Comparison of ENCODE assay signal across 8 cellular contexts in the genomic region with DNA sequence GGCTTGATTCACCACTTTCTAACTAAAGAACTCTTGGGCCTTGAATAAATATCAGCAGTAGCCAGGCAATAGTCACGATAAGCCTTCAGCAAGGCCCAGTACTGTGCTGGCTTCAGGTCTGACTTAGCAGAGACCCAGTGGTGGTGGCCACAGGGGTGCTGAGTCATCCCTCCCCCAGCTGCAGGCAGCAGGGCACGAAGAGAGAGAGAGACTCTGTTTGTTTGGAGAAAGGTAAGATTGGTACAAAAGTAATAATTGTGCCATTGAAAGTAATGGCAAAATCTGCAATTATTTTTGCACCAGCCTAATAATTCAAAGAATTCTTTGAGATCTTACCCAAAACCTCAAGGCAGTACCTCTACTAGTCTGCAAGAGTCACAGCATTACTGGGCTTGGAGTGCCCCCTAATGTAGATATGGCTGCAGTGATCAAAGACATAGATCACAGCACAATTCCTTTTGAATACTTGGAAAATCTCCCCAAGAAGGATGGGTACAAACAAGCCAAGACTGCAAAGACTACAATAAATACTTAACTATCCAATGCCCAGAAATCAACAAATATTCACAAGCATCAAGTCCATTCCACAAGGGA.
DNase-seq lines count a peak whose midpoint lies in the region; ATAC-seq and TF ChIP-seq lines count a peak whose summit lies in the region.

No MANE protein-coding gene starts in this region.

- H3K4me3 ChIP-seq in liver (ENCODE audit: low read depth in 1 of 3, low read length in 3 of 3): no peak overlapping the region

- peaks cover 0 to 2% (median 0%) of the 10 kb centered on the region in 4 donors for H3K9me3 ChIP-seq in liver (ENCODE audit: control insufficient read depth in 4 of 4, low read length in 3 of 4)

- TF ChIP-seq RAD21 in liver (IDR thresholded peaks at IDR 0.05): peak; percentile 47 to 59

- H3K27ac ChIP-seq in VCaP (no peak overlapping the region), liver (ENCODE audit: low read depth in 1 of 2, low read length in 2 of 2) (no peak overlapping the region)

- 63% methylated on average over 2 of the region's 2 CpGs for WGBS in liver

- ATAC-seq in GM19438 (IDR thresholded peaks at IDR 0.05; ENCODE audit: low read depth, unreplicated experiment): peak; percentile 40
- ATAC-seq in HG03442 (IDR thresholded peaks at IDR 0.05; ENCODE audit: unreplicated experiment): peak; percentile 57
- no peak for ATAC-seq in GM21360 (IDR thresholded peaks at IDR 0.05; ENCODE audit: unreplicated experiment)

- H3K9ac ChIP-seq in liver (ENCODE audit: low read depth in 1 of 2, low read length in 2 of 2): no peak overlapping the region

- no peaks in the 10 kb centered on the region for H3K36me3 ChIP-seq in liver (ENCODE audit: control insufficient read depth in 4 of 4, insufficient read depth in 3 of 4, low read depth in 1 of 4, low read length in 3 of 4)

- DNase-seq in G401 (ENCODE audit: low spot score) (peak; percentile 20), GM19240 (ENCODE audit: insufficient read length, low spot score) (no peak), GM19238 (ENCODE audit: insufficient read length, low spot score) (no peak)

- H3K4me1 ChIP-seq in liver (ENCODE audit: control insufficient read depth in 4 of 4, insufficient read depth in 4 of 4, low read length in 3 of 4): peaks cover 0 to 1% (median 0%) of the 10 kb centered on the region in 4 donors

- no peaks in the 10 kb centered on the region for H3K27me3 ChIP-seq in liver (ENCODE audit: control insufficient read depth in 4 of 4, insufficient read depth in 4 of 4, low read length in 3 of 4)

- in situ Hi-C loops in G401 (cut with HindIII; ENCODE audit: low sequenced_read_pairs): no loop called here

- peak; percentile 68 for TF ChIP-seq CTCF in VCaP (conservative IDR thresholded peaks at IDR 0.05)
- TF ChIP-seq CTCF in liver (IDR thresholded peaks at IDR 0.05; ENCODE audit: low read depth, low read length, missing input control): no peak

TF ChIP-seq in liver, 16 proteins besides CTCF, POLR2A, EP300 and RAD21:
- TF ChIP-seq SP1 (IDR thresholded peaks at IDR 0.05) (no peak), HNF4A (conservative IDR thresholded peaks at IDR 0.05) (no peak), JUND (IDR thresholded peaks at IDR 0.05) (no peak), FOXA1 (IDR thresholded peaks at IDR 0.05) (no peak), EGR1 (IDR thresholded peaks at IDR 0.05; ENCODE audit: low read depth in 2 of 2) (no peak), HNF4G (IDR thresholded peaks at IDR 0.05) (no peak), FOXA2 (IDR thresholded peaks at IDR 0.05) (no peak), TAF1 (conservative IDR thresholded peaks at IDR 0.05) (no peak), RXRA (IDR thresholded peaks at IDR 0.05) (no peak), GABPA (IDR thresholded peaks at IDR 0.05 in 1 of 2, conservative IDR thresholded peaks at IDR 0.05 in 1 of 2) (no peak), NR2F2 (IDR thresholded peaks at IDR 0.05) (no peak), YY1 (IDR thresholded peaks at IDR 0.05) (no peak)
- TF ChIP-seq, protein P1, sequence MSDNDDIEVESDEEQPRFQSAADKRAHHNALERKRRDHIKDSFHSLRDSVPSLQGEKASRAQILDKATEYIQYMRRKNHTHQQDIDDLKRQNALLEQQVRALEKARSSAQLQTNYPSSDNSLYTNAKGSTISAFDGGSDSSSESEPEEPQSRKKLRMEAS (IDR thresholded peaks at IDR 0.05): no peak
- TF ChIP-seq, protein P2, sequence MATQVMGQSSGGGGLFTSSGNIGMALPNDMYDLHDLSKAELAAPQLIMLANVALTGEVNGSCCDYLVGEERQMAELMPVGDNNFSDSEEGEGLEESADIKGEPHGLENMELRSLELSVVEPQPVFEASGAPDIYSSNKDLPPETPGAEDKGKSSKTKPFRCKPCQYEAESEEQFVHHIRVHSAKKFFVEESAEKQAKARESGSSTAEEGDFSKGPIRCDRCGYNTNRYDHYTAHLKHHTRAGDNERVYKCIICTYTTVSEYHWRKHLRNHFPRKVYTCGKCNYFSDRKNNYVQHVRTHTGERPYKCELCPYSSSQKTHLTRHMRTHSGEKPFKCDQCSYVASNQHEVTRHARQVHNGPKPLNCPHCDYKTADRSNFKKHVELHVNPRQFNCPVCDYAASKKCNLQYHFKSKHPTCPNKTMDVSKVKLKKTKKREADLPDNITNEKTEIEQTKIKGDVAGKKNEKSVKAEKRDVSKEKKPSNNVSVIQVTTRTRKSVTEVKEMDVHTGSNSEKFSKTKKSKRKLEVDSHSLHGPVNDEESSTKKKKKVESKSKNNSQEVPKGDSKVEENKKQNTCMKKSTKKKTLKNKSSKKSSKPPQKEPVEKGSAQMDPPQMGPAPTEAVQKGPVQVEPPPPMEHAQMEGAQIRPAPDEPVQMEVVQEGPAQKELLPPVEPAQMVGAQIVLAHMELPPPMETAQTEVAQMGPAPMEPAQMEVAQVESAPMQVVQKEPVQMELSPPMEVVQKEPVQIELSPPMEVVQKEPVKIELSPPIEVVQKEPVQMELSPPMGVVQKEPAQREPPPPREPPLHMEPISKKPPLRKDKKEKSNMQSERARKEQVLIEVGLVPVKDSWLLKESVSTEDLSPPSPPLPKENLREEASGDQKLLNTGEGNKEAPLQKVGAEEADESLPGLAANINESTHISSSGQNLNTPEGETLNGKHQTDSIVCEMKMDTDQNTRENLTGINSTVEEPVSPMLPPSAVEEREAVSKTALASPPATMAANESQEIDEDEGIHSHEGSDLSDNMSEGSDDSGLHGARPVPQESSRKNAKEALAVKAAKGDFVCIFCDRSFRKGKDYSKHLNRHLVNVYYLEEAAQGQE (IDR thresholded peaks at IDR 0.05): no peak
- TF ChIP-seq, protein P3, sequence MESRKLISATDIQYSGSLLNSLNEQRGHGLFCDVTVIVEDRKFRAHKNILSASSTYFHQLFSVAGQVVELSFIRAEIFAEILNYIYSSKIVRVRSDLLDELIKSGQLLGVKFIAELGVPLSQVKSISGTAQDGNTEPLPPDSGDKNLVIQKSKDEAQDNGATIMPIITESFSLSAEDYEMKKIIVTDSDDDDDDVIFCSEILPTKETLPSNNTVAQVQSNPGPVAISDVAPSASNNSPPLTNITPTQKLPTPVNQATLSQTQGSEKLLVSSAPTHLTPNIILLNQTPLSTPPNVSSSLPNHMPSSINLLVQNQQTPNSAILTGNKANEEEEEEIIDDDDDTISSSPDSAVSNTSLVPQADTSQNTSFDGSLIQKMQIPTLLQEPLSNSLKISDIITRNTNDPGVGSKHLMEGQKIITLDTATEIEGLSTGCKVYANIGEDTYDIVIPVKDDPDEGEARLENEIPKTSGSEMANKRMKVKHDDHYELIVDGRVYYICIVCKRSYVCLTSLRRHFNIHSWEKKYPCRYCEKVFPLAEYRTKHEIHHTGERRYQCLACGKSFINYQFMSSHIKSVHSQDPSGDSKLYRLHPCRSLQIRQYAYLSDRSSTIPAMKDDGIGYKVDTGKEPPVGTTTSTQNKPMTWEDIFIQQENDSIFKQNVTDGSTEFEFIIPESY (IDR thresholded peaks at IDR 0.05): no peak
- TF ChIP-seq, protein P4, sequence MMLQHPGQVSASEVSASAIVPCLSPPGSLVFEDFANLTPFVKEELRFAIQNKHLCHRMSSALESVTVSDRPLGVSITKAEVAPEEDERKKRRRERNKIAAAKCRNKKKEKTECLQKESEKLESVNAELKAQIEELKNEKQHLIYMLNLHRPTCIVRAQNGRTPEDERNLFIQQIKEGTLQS (IDR thresholded peaks at IDR 0.05): no peak
